10 cellular contexts compared by ENCODE assay signal in the genomic region with DNA sequence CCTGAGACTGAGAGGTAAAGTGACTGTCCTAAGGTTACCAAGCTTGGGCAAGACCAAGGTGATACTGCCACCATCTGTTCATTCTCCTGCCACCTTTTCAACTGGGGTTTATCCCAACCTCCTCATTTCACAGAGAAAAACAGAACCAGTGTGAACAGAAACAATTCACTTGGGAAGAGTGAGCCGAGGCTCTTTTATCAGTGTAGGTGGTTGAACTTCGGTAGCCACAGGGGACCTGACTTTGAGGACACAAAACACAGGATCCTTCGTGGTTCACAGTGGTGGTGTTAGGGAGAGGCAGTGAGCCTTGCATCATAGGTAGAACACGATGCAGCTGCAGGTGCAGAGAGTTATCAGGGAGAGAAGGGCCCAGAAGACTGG.
DNase-seq lines count a peak whose midpoint lies in the region; ATAC-seq and TF ChIP-seq lines count a peak whose summit lies in the region.
"Had no signal": no experiment of that assay in that cellular context is flagged by ENCODE, and none has a peak within 500 bp of the region (broad histone marks: within the 10 kb centered on the region; RNA-seq: fewer than 3 reads in every experiment).

No MANE protein-coding gene starts in this region.

- DNase-seq in CD8-positive, alpha-beta memory T cell, result no peak
- DNase-seq in RWPE2 (ENCODE audit: low spot score) (no peak), iPS DF 4.7 (ENCODE audit: extremely low read depth, low spot score) (peak; percentile 28), NCI-H748 treated with DMSO at 0.1 percent for 48 hours (lab: John Stamatoyannopoulos, UW) (no peak)
- no peak for DNase-seq in effector CD4-positive, alpha-beta T cell
- DNase-seq: DND-41; stimulated activated naive B cell treated with anti-CD40 and anti-IgM and Interleukin-4, amounts not matched to agents 10 μg/mL and 1 μg/mL and 100 μg/mL, for 72 hours had no signal

- no peaks in the 10 kb centered on the region for H3K9me3 ChIP-seq in CD8-positive, alpha-beta memory T cell (ENCODE audit: low read length)
- H3K9me3 ChIP-seq in RWPE2 (ENCODE audit: severe bottlenecking), result no peaks in the 10 kb centered on the region

- ATAC-seq in GM18867 (IDR thresholded peaks at IDR 0.05; ENCODE audit: unreplicated experiment) (peak; percentile 13), RWPE2 (ENCODE audit: low read depth) (peak; percentile 85), GM21526 (IDR thresholded peaks at IDR 0.05; ENCODE audit: low FRiP score, unreplicated experiment) (no peak), GM21786 (IDR thresholded peaks at IDR 0.05; ENCODE audit: unreplicated experiment) (no peak)

- peak overlapping the region; percentile 84 to 99 (median 96) for H3K27ac Mint-ChIP-seq in CD8-positive, alpha-beta memory T cell
- H3K27ac Mint-ChIP-seq: stimulated activated naive B cell treated with anti-CD40 and anti-IgM and Interleukin-4, amounts not matched to agents 10 μg/mL and 1 μg/mL and 100 μg/mL, for 72 hours had no signal

- H3K27me3 Mint-ChIP-seq in CD8-positive, alpha-beta memory T cell, result no peaks in the 10 kb centered on the region
- H3K27me3 Mint-ChIP-seq: stimulated activated naive B cell treated with anti-CD40 and anti-IgM and Interleukin-4, amounts not matched to agents 10 μg/mL and 1 μg/mL and 100 μg/mL, for 72 hours had no signal

- H3K4me1 ChIP-seq in CD8-positive, alpha-beta memory T cell (ENCODE audit: insufficient read depth, low read length), result peaks cover 87% of the 10 kb centered on the region
- no peaks in the 10 kb centered on the region for H3K4me1 ChIP-seq in RWPE2 (ENCODE audit: insufficient read depth, poor library complexity, severe bottlenecking)

- peaks cover 93 to 98% (median 98%) of the 10 kb centered on the region in 3 donors for H3K4me1 Mint-ChIP-seq in CD8-positive, alpha-beta memory T cell

- H3K36me3 Mint-ChIP-seq in CD8-positive, alpha-beta memory T cell, result peaks cover 7 to 53% (median 16%) of the 10 kb centered on the region in 3 donors

- CTCF ChIA-PET in CD8-positive, alpha-beta memory T cell (lab: Charles Lee), result interaction anchor here (0.9 to 3.3 kb wide), 11 partner anchors 10 to 365 kb away, joined by 3 to 11 read pairs (median 7); no protein-coding TSS in a partner anchor

- POLR2A ChIA-PET in CD8-positive, alpha-beta memory T cell (lab: Charles Lee), result interaction anchor here (0.6 to 3.4 kb wide), 5 partner anchors 10 to 35 kb away, joined by 3 to 27 read pairs (median 4); no protein-coding TSS in a partner anchor

- peak overlapping the region; percentile 14 for H3K4me3 ChIP-seq in CD8-positive, alpha-beta memory T cell (ENCODE audit: low read length)
- no peak overlapping the region for H3K4me3 ChIP-seq in RWPE2 (ENCODE audit: severe bottlenecking)

- H3K9me3 Mint-ChIP-seq in CD8-positive, alpha-beta memory T cell, result peaks cover 0 to 8% (median 0%) of the 10 kb centered on the region in 5 donors
- H3K9me3 Mint-ChIP-seq: stimulated activated naive B cell treated with anti-CD40 and anti-IgM and Interleukin-4, amounts not matched to agents 10 μg/mL and 1 μg/mL and 100 μg/mL, for 72 hours had no signal

- no peak overlapping the region for H3K27ac ChIP-seq in CD8-positive, alpha-beta memory T cell (ENCODE audit: low read depth, low read length)
- no peak overlapping the region for H3K27ac ChIP-seq in RWPE2 (ENCODE audit: poor library complexity, severe bottlenecking)

- H3K27me3 ChIP-seq in CD8-positive, alpha-beta memory T cell (ENCODE audit: insufficient read depth, low read length, poor library complexity, severe bottlenecking), result no peaks in the 10 kb centered on the region
- no peaks in the 10 kb centered on the region for H3K27me3 ChIP-seq in RWPE2 (ENCODE audit: insufficient read depth, poor library complexity, severe bottlenecking)

- no peaks in the 10 kb centered on the region for H3K36me3 ChIP-seq in CD8-positive, alpha-beta memory T cell (ENCODE audit: insufficient read depth, low read length)
- H3K36me3 ChIP-seq in RWPE2 (ENCODE audit: low read depth), result no peaks in the 10 kb centered on the region

- TF ChIP-seq CTCF in RWPE2 (IDR thresholded peaks at IDR 0.05; ENCODE audit: poor library complexity, severe bottlenecking), result peak; percentile 70

- peak overlapping the region; percentile 57 to 93 (median 83) for H3K4me3 Mint-ChIP-seq in CD8-positive, alpha-beta memory T cell
- H3K4me3 Mint-ChIP-seq: stimulated activated naive B cell treated with anti-CD40 and anti-IgM and Interleukin-4, amounts not matched to agents 10 μg/mL and 1 μg/mL and 100 μg/mL, for 72 hours had no signal

Comparison
In these comparisons a context has a peak if more than half of its experiments do, and no peak if none do; other contexts are left out.
1. ATAC-seq: peak in GM18867 (single experiment) and RWPE2 (single experiment); none in GM21526 (single experiment) and GM21786 (single experiment).